In the genomic region with DNA sequence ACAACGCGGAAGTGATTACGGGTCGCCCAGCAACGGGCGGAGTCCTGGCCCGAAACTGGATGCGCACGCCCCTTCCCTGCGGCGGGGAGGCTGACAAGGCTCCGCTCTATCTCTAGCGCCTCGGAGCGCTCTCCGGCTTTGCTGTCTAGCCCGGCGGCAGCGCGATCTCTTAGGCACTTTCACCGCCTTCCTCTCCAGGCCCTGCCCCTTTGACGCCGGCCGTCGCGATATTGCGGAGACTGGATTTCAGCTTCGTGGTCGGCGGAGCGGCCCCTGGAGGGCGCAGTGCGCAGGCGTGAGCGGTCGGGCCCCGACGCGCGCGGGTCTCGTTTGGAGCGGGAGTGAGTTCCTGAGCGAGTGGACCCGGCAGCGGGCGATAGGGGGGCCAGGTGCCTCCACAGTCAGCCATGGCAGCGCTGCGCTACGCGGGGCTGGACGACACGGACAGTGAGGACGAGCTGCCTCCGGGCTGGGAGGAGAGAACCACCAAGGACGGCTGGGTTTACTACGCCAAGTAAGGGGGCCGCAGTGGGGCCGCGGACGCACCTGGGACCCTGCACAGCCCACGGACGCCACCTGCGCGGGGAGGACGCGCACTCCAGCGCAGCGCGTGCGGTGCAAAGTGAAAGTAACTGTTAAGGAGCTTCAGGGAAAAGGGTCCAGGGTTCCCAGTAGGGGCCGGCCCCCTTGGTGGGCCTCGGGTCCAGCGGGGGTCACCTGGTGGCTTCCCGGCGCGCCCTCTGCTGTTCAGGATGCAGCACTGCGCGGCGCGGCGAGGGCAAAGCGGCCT, we compare ENCODE assay signal across 1 cellular context.
TF ChIP-seq lines count a peak whose summit lies in the region.

Gene WWOX, plus strand, starts transcription at position 283 of the 790 bp plus-strand sequence.

TF ChIP-seq in K562, 482 proteins besides CTCF, POLR2A, EP300 and RAD21 (continued from another document and continues in another):
- no peak for TF ChIP-seq ZMIZ1 (IDR thresholded peaks at IDR 0.05; ENCODE audit: low read depth in 2 of 2, low read length in 2 of 2)
- TF ChIP-seq, protein P1, sequence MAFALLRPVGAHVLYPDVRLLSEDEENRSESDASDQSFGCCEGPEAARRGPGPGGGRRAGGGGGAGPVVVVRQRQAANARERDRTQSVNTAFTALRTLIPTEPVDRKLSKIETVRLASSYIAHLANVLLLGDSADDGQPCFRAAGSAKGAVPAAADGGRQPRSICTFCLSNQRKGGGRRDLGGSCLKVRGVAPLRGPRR (CRISPR knock-in tag; IDR thresholded peaks at IDR 0.05) = no peak
- TF ChIP-seq STAG1 (CRISPR knock-in tag; IDR thresholded peaks at IDR 0.05; ENCODE audit: borderline replicate concordance) = no peak
- TF ChIP-seq NFXL1 (CRISPR knock-in tag; IDR thresholded peaks at IDR 0.05) = no peak
- TF ChIP-seq CHD1 (IDR thresholded peaks at IDR 0.05; ENCODE audit: low read length) = no peak
- TF ChIP-seq ZNF780A (CRISPR knock-in tag; IDR thresholded peaks at IDR 0.05) = no peak
- TF ChIP-seq ZNF57 (CRISPR knock-in tag; IDR thresholded peaks at IDR 0.05) = no peak
- peak; percentile 88 for TF ChIP-seq PCBP1 (IDR thresholded peaks at IDR 0.05; ENCODE audit: low read depth, low read length, poor library complexity, severe bottlenecking)
- TF ChIP-seq TGIF2 (CRISPR knock-in tag; IDR thresholded peaks at IDR 0.05) = no peak
- peak; percentile 36 for TF ChIP-seq POU5F1 (IDR thresholded peaks at IDR 0.05; ENCODE audit: borderline replicate concordance, low read depth, low read length, partially characterized antibody)
- TF ChIP-seq COPS2 (conservative IDR thresholded peaks at IDR 0.05) = no peak
- TF ChIP-seq TEAD2 (tag; IDR thresholded peaks at IDR 0.05) = no peak
- TF ChIP-seq ZNF445 (CRISPR knock-in tag; IDR thresholded peaks at IDR 0.05; ENCODE audit: low read depth) = no peak
- no peak for TF ChIP-seq TCF7 (IDR thresholded peaks at IDR 0.05; ENCODE audit: borderline replicate concordance)
- no peak for TF ChIP-seq ZNF592 (IDR thresholded peaks at IDR 0.05)
- peak; percentile 46; the same call in 1 of the 2 replicates for TF ChIP-seq KLF1 (tag; IDR thresholded peaks at IDR 0.05)
- no peak for TF ChIP-seq ZBTB49 (CRISPR knock-in tag; IDR thresholded peaks at IDR 0.05; ENCODE audit: borderline replicate concordance)
- no peak for TF ChIP-seq AFF1 (IDR thresholded peaks at IDR 0.05; ENCODE audit: low read depth in 1 of 2, partially characterized antibody in 2 of 2)
- no peak for TF ChIP-seq PHTF2 (CRISPR knock-in tag; IDR thresholded peaks at IDR 0.05)
- peak; percentile 81 for TF ChIP-seq GABPA (tag; conservative IDR thresholded peaks at IDR 0.05; ENCODE audit: low read depth)
- TF ChIP-seq TAF1 (IDR thresholded peaks at IDR 0.05; ENCODE audit: control insufficient read depth, extremely low read depth, insufficient read depth, low read length, severe bottlenecking) = peak; percentile 53
- TF ChIP-seq MITF (IDR thresholded peaks at IDR 0.05) = no peak
- peak; percentile 69; the same call in 1 of the 2 replicates for TF ChIP-seq NR4A1 (CRISPR knock-in tag; IDR thresholded peaks at IDR 0.05)
- TF ChIP-seq NR4A1 (tag; IDR thresholded peaks at IDR 0.05) = no peak
- TF ChIP-seq FOXA1 (IDR thresholded peaks at IDR 0.05; ENCODE audit: borderline replicate concordance) = no peak
- no peak for TF ChIP-seq BDP1 (IDR thresholded peaks at IDR 0.05; ENCODE audit: insufficient read depth, insufficient read length)
- TF ChIP-seq SREBF2 (CRISPR knock-in tag; IDR thresholded peaks at IDR 0.05) = peak; percentile 81; the same call in 1 of the 2 replicates
- TF ChIP-seq SRSF3 (IDR thresholded peaks at IDR 0.05; ENCODE audit: insufficient read depth, low read length) = no peak
- no peak for TF ChIP-seq POLR2AphosphoS2 (IDR thresholded peaks at IDR 0.05; ENCODE audit: low read length)
- TF ChIP-seq KLF16 (IDR thresholded peaks at IDR 0.05) = no peak
- TF ChIP-seq MEIS2 (IDR thresholded peaks at IDR 0.05; ENCODE audit: partially characterized antibody) = peak; percentile 88
- TF ChIP-seq ZNF561 (CRISPR knock-in tag; conservative IDR thresholded peaks at IDR 0.05) = no peak
- peak; percentile 76 for TF ChIP-seq MXI1 (IDR thresholded peaks at IDR 0.05; ENCODE audit: low read depth, low read length)
- peak; percentile 83 to 89 for TF ChIP-seq MNT (conservative IDR thresholded peaks at IDR 0.05)
- no peak for TF ChIP-seq ZNF583 (CRISPR knock-in tag; IDR thresholded peaks at IDR 0.05)
- no peak for TF ChIP-seq ZNF263 (CRISPR knock-in tag; IDR thresholded peaks at IDR 0.05; ENCODE audit: borderline replicate concordance)
- no peak for TF ChIP-seq PTTG1 (tag; IDR thresholded peaks at IDR 0.05; ENCODE audit: low read depth)
- TF ChIP-seq LEF1 (IDR thresholded peaks at IDR 0.05) = no peak
- no peak for TF ChIP-seq ZNF3 (CRISPR knock-in tag; IDR thresholded peaks at IDR 0.05)
- no peak for TF ChIP-seq WHSC1 (IDR thresholded peaks at IDR 0.05; ENCODE audit: low read length)
- TF ChIP-seq, protein P2, sequence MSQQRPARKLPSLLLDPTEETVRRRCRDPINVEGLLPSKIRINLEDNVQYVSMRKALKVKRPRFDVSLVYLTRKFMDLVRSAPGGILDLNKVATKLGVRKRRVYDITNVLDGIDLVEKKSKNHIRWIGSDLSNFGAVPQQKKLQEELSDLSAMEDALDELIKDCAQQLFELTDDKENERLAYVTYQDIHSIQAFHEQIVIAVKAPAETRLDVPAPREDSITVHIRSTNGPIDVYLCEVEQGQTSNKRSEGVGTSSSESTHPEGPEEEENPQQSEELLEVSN (IDR thresholded peaks at IDR 0.05; ENCODE audit: borderline replicate concordance in 1 of 2, extremely low read depth in 1 of 2, insufficient read depth in 1 of 2, insufficient read length in 1 of 2, low read depth in 1 of 2, low read length in 1 of 2, poor library complexity in 1 of 2, severe bottlenecking in 1 of 2) = peak in 1 of 2 experiments; percentile 90
- no peak for TF ChIP-seq CC2D1A (IDR thresholded peaks at IDR 0.05)
- TF ChIP-seq EWSR1 (IDR thresholded peaks at IDR 0.05; ENCODE audit: borderline replicate concordance, low read depth, partially characterized antibody) = no peak
